ENCODE assay signal across 7 cellular contexts in the genomic region with DNA sequence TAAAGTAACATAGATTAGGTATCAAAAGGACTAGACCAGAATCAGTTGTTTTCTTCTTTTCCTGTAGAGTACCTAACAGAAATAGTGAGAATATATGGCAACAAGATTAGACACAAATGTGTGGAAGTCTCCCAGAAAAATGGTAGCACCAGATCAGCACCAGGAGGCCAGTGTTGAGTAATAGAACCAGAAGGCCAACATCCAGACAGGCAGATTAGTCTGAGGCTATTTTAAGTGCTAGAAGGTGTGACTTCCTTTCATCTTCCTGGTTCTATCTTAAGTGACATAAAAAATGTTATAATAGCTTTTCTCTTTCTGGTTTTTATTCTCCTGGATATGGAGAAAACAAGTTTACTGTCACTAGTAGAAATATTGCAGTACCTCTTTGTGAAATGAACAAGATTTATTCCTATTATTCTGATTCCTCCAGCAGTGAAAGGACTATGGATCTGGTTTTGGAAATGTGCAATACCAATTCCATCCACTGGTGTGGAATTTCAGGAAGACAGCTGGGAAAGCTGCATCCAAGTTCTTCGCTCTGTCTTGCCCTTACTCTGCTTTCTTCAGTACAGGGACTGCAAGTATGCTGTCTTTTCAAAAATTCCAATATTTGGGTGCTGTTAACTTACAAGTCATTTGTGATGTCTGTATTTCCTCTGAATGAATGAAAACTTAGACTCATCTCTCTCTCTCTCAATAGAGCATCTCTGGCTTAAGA.
A peak's percentile ranks its signal among the peaks of the same experiment; 100 is the strongest.
DNase-seq lines count a peak whose midpoint lies in the region; ATAC-seq and TF ChIP-seq lines count a peak whose summit lies in the region.
"Had no signal": no experiment of that assay in that cellular context is flagged by ENCODE, and none has a peak within 500 bp of the region (broad histone marks: within the 10 kb centered on the region; RNA-seq: fewer than 3 reads in every experiment).

No MANE protein-coding gene starts in this region.

- no peaks in the 10 kb centered on the region for H3K4me1 Mint-ChIP-seq in stimulated activated memory B cell treated with anti-CD40 and anti-IgM and Interleukin-4, amounts not matched to agents 10 μg/mL and 1 μg/mL and 100 μg/mL, for 72 hours

- H3K79me2 ChIP-seq in DND-41 (ENCODE audit: insufficient read depth, low read length) = no peaks in the 10 kb centered on the region

- H3K4me1 ChIP-seq in DND-41 (ENCODE audit: insufficient read depth, low read length) = no peaks in the 10 kb centered on the region
- H3K4me1 ChIP-seq in RWPE2 (ENCODE audit: insufficient read depth, poor library complexity, severe bottlenecking) = no peaks in the 10 kb centered on the region

- H3K27ac ChIP-seq in DND-41 (ENCODE audit: low read length) = no peak overlapping the region
- H3K27ac ChIP-seq in RWPE2 (ENCODE audit: poor library complexity, severe bottlenecking) = no peak overlapping the region

- no peak overlapping the region for H3K27ac Mint-ChIP-seq in stimulated activated memory B cell treated with anti-CD40 and anti-IgM and Interleukin-4, amounts not matched to agents 10 μg/mL and 1 μg/mL and 100 μg/mL, for 72 hours

- no peak overlapping the region for H3K9ac ChIP-seq in DND-41 (ENCODE audit: low read depth, low read length)

- H3K9me3 Mint-ChIP-seq in stimulated activated memory B cell treated with anti-CD40 and anti-IgM and Interleukin-4, amounts not matched to agents 10 μg/mL and 1 μg/mL and 100 μg/mL, for 72 hours = no peaks in the 10 kb centered on the region

- H3K36me3 ChIP-seq in DND-41 (ENCODE audit: insufficient read depth, low read length) (peaks cover 23% of the 10 kb centered on the region; the same call in 1 of the 2 replicates), RWPE2 (ENCODE audit: low read depth) (peaks cover 57% of the 10 kb centered on the region)

- H3K36me3 Mint-ChIP-seq in stimulated activated memory B cell treated with anti-CD40 and anti-IgM and Interleukin-4, amounts not matched to agents 10 μg/mL and 1 μg/mL and 100 μg/mL, for 72 hours = peaks cover 44% of the 10 kb centered on the region

- ATAC-seq in DND-41 (ENCODE audit: insufficient read depth, low read depth) (no peak), RWPE2 (ENCODE audit: low read depth) (peak; percentile 86; the same call in 2 of the 3 replicates)
- no peak for ATAC-seq in stimulated activated memory B cell treated with anti-CD40 and anti-IgM and Interleukin-4, amounts not matched to agents 10 μg/mL and 1 μg/mL and 100 μg/mL, for 72 hours

- DNase-seq in DND-41 (no peak), RWPE2 (ENCODE audit: low spot score) (no peak), kidney glomerular epithelial cell (lab: John Stamatoyannopoulos, UW) (peak; percentile 28), middle frontal gyrus (ENCODE audit: extremely low spot score, low spot score) (no peak), NCI-H2171 (lab: John Stamatoyannopoulos, UW) (no peak)
- DNase-seq: T-helper 1 cell had no signal

- no peaks in the 10 kb centered on the region for H3K27me3 Mint-ChIP-seq in stimulated activated memory B cell treated with anti-CD40 and anti-IgM and Interleukin-4, amounts not matched to agents 10 μg/mL and 1 μg/mL and 100 μg/mL, for 72 hours

- H3K4me2 ChIP-seq in DND-41 (ENCODE audit: insufficient read depth, low read length) = no peak overlapping the region

- no peaks in the 10 kb centered on the region for H3K27me3 ChIP-seq in DND-41 (ENCODE audit: insufficient read depth, low read length, poor library complexity)
- H3K27me3 ChIP-seq in RWPE2 (ENCODE audit: insufficient read depth, poor library complexity, severe bottlenecking) = no peaks in the 10 kb centered on the region

- no peak overlapping the region for H3K4me3 Mint-ChIP-seq in stimulated activated memory B cell treated with anti-CD40 and anti-IgM and Interleukin-4, amounts not matched to agents 10 μg/mL and 1 μg/mL and 100 μg/mL, for 72 hours

- no peaks in the 10 kb centered on the region for H4K20me1 ChIP-seq in DND-41 (ENCODE audit: insufficient read depth, low read length)

- no peaks in the 10 kb centered on the region for H3K9me3 ChIP-seq in DND-41 (ENCODE audit: insufficient read depth, low read length, severe bottlenecking)
- H3K9me3 ChIP-seq in RWPE2 (ENCODE audit: severe bottlenecking) = no peaks in the 10 kb centered on the region

- H2AFZ ChIP-seq in DND-41 (ENCODE audit: low read depth, low read length) = no peak overlapping the region

- peak; percentile 21 for TF ChIP-seq CTCF in DND-41 (IDR thresholded peaks at IDR 0.05; ENCODE audit: borderline replicate concordance, extremely low read depth, low read length, poor library complexity, severe bottlenecking)
- TF ChIP-seq CTCF in RWPE2 (IDR thresholded peaks at IDR 0.05; ENCODE audit: poor library complexity, severe bottlenecking) = peak; percentile 60

- H3K4me3 ChIP-seq in DND-41 (ENCODE audit: low read depth in 1 of 2, low read length in 2 of 2) = no peak overlapping the region
- H3K4me3 ChIP-seq in RWPE2 (ENCODE audit: severe bottlenecking) = no peak overlapping the region
